8 cellular contexts compared by ENCODE assay signal in the genomic region with DNA sequence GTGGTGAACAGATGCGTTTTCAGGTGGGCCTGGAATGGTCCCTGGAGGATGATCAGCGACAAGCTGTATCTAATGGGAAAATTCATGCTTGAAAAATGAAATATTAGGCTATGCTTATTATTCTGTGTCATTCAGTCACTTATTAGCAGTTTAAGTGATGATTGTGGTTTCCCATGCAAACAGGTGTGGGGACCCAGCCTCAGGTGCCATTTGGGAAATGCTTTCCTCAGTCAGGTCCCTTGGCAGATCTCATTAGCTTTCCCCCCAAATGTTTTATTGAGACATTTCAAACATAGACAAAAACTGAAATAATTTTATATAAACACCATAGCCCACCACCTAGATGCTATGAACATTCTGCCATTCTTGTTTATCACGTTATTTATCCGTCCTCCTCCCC. TPM values are rescaled to one million over a fixed set of nuclear protein-coding genes. Genes with fewer than 3 reads are reported as not detected.
DNase-seq lines count a peak whose midpoint lies in the region; ATAC-seq and TF ChIP-seq lines count a peak whose summit lies in the region.

No MANE protein-coding gene starts in this region.

- 47% methylated on average over 4 of the region's 4 CpGs for WGBS in SK-N-SH (ENCODE audit: low lambda C conversion rate)

- H3K4me3 ChIP-seq in SK-N-SH (ENCODE audit: low read depth in 2 of 2, low read length in 1 of 2) (peak overlapping the region; percentile 50 to 59), iPS-20b (ENCODE audit: low read length) (peak overlapping the region; percentile 69)

- H3K4me1 ChIP-seq in SK-N-SH (ENCODE audit: control insufficient read depth in 1 of 2, insufficient read depth in 2 of 2, low read depth in 1 of 2, low read length in 1 of 2) (peaks cover 0 to 9% of the 10 kb centered on the region in 2 experiments; a peak in 1 of 4 replicates), iPS-20b (ENCODE audit: insufficient read depth, low read length) (no peaks in the 10 kb centered on the region)

- CTCF ChIA-PET in SK-N-SH (lab: Yijun Ruan, JAX): interaction anchor here (0.7 to 1.9 kb wide), 5 partner anchors 36 to 471 kb away, joined by 3 to 4 read pairs (median 3); no protein-coding TSS in a partner anchor

- H3K27me3 Mint-ChIP-seq in activated T-helper 1 cell treated with anti-CD3 and anti-CD28 coated beads, Interleukin-12 subunit alpha, Interleukin-12 subunit beta, Interleukin-2, Interleukin-4 antibody, amounts not matched to agents 30 ng/mL and 10 ng/mL and 1 ng/mL, durations not matched to agents 14 hours and 24 hours and 36 hours (ENCODE audit: insufficient read depth): no peaks in the 10 kb centered on the region
- H3K27me3 Mint-ChIP-seq in stimulated activated naive B cell treated with anti-CD40 and anti-IgM and Interleukin-4, amounts not matched to agents 10 μg/mL and 1 μg/mL and 100 μg/mL, for 72 hours: no peaks in the 10 kb centered on the region

- POLR2A ChIA-PET in SK-N-SH (lab: Yijun Ruan, JAX): no interaction called here

- H3K9ac ChIP-seq in SK-N-SH (no peak overlapping the region), iPS-20b (ENCODE audit: low read depth, low read length) (peak overlapping the region; percentile 34; the same call in 1 of the 2 replicates)

- no peaks in the 10 kb centered on the region for H3F3A ChIP-seq in SK-N-SH (replicated peaks; ENCODE audit: insufficient read depth)

- H3K9me3 ChIP-seq in SK-N-SH (no peaks in the 10 kb centered on the region), iPS-20b (ENCODE audit: insufficient read depth, low read depth, low read length) (no peaks in the 10 kb centered on the region)

- peak overlapping the region; percentile 66; the same call in 1 of the 2 replicates for H3K4me2 ChIP-seq in SK-N-SH

- DNase-seq in SK-N-SH (no peak), mucosa of gallbladder (ENCODE audit: low spot score) (no peak), NCI-H510A treated with DMSO at 0.1 percent for 48 hours (lab: John Stamatoyannopoulos, UW) (no peak)
- DNase-seq in activated T-helper 1 cell treated with anti-CD3 and anti-CD28 coated beads, Interleukin-12 subunit alpha, Interleukin-12 subunit beta, Interleukin-2, Interleukin-4 antibody, amounts not matched to agents 30 ng/mL and 10 ng/mL and 1 ng/mL, durations not matched to agents 14 hours and 24 hours and 36 hours (ENCODE audit: low spot score): no peak
- no peak for DNase-seq in stimulated activated naive B cell treated with anti-CD40 and anti-IgM and Interleukin-4, amounts not matched to agents 10 μg/mL and 1 μg/mL and 100 μg/mL, for 72 hours

- H3K79me2 ChIP-seq in SK-N-SH (ENCODE audit: insufficient read depth): no peaks in the 10 kb centered on the region

- no peak overlapping the region for H3K27ac ChIP-seq in SK-N-SH (ENCODE audit: low read depth in 2 of 2, low read length in 1 of 2)
- no peak overlapping the region for H3K27ac ChIP-seq in iPS-20b (ENCODE audit: low read length)

- TF ChIP-seq RAD21 in SK-N-SH (IDR thresholded peaks at IDR 0.05; ENCODE audit: low read length): no peak

- no peak for TF ChIP-seq CTCF in SK-N-SH (IDR thresholded peaks at IDR 0.05)

- H3K27ac Mint-ChIP-seq in activated T-helper 1 cell treated with anti-CD3 and anti-CD28 coated beads, Interleukin-12 subunit alpha, Interleukin-12 subunit beta, Interleukin-2, Interleukin-4 antibody, amounts not matched to agents 30 ng/mL and 10 ng/mL and 1 ng/mL, durations not matched to agents 14 hours and 24 hours and 36 hours: peak overlapping the region; percentile 85
- H3K27ac Mint-ChIP-seq in stimulated activated naive B cell treated with anti-CD40 and anti-IgM and Interleukin-4, amounts not matched to agents 10 μg/mL and 1 μg/mL and 100 μg/mL, for 72 hours: peak overlapping the region; percentile 94

- H4K20me1 ChIP-seq in SK-N-SH (ENCODE audit: insufficient read depth): no peaks in the 10 kb centered on the region

- H2AFZ ChIP-seq in SK-N-SH (ENCODE audit: low read depth): no peak overlapping the region

- intact Hi-C loops in activated T-helper 1 cell treated with anti-CD3 and anti-CD28 coated beads, Interleukin-12 subunit alpha, Interleukin-12 subunit beta, Interleukin-2, Interleukin-4 antibody, amounts not matched to agents 30 ng/mL and 10 ng/mL and 1 ng/mL, durations not matched to agents 14 hours and 24 hours and 36 hours (cut with micrococcal nuclease): loop anchor here (5.0 kb wide), 1 partner anchor 1369 kb away; no protein-coding TSS in a partner anchor

- no peak; the same call in 2 of the 3 replicates for ATAC-seq in SK-N-SH treated with all-trans-retinoic acid at 6 μM for 48 hours
- no peak for ATAC-seq in stimulated activated naive B cell treated with anti-CD40 and anti-IgM and Interleukin-4, amounts not matched to agents 10 μg/mL and 1 μg/mL and 100 μg/mL, for 72 hours (replicated peaks)
- ATAC-seq in HG02610 (IDR thresholded peaks at IDR 0.05; ENCODE audit: unreplicated experiment): no peak

- no peak for TF ChIP-seq EP300 in SK-N-SH (IDR thresholded peaks at IDR 0.05; ENCODE audit: borderline replicate concordance in 1 of 2, low read depth in 1 of 2, low read length in 1 of 2)

- H3K36me3 ChIP-seq in SK-N-SH (replicated peaks in 1 of 2; ENCODE audit: control insufficient read depth in 1 of 2, insufficient read depth in 2 of 2, low read length in 1 of 2) (no peaks in the 10 kb centered on the region), iPS-20b (ENCODE audit: insufficient read depth, low read depth, low read length) (no peaks in the 10 kb centered on the region)

- H3K27me3 ChIP-seq in SK-N-SH (ENCODE audit: insufficient read depth) (no peaks in the 10 kb centered on the region), iPS-20b (ENCODE audit: insufficient read depth, low read length) (no peaks in the 10 kb centered on the region)

- no peaks in the 10 kb centered on the region for H3K9me3 Mint-ChIP-seq in activated T-helper 1 cell treated with anti-CD3 and anti-CD28 coated beads, Interleukin-12 subunit alpha, Interleukin-12 subunit beta, Interleukin-2, Interleukin-4 antibody, amounts not matched to agents 30 ng/mL and 10 ng/mL and 1 ng/mL, durations not matched to agents 14 hours and 24 hours and 36 hours
- H3K9me3 Mint-ChIP-seq in stimulated activated naive B cell treated with anti-CD40 and anti-IgM and Interleukin-4, amounts not matched to agents 10 μg/mL and 1 μg/mL and 100 μg/mL, for 72 hours: no peaks in the 10 kb centered on the region

- peak overlapping the region; percentile 85 for H3K4me3 Mint-ChIP-seq in activated T-helper 1 cell treated with anti-CD3 and anti-CD28 coated beads, Interleukin-12 subunit alpha, Interleukin-12 subunit beta, Interleukin-2, Interleukin-4 antibody, amounts not matched to agents 30 ng/mL and 10 ng/mL and 1 ng/mL, durations not matched to agents 14 hours and 24 hours and 36 hours
- peak overlapping the region; percentile 98 for H3K4me3 Mint-ChIP-seq in stimulated activated naive B cell treated with anti-CD40 and anti-IgM and Interleukin-4, amounts not matched to agents 10 μg/mL and 1 μg/mL and 100 μg/mL, for 72 hours

- no peaks in the 10 kb centered on the region for H3K9me2 ChIP-seq in SK-N-SH

- peaks cover 40% of the 10 kb centered on the region for H3K4me1 Mint-ChIP-seq in activated T-helper 1 cell treated with anti-CD3 and anti-CD28 coated beads, Interleukin-12 subunit alpha, Interleukin-12 subunit beta, Interleukin-2, Interleukin-4 antibody, amounts not matched to agents 30 ng/mL and 10 ng/mL and 1 ng/mL, durations not matched to agents 14 hours and 24 hours and 36 hours (ENCODE audit: low read depth)
- peaks cover 24 to 49% of the 10 kb centered on the region in 2 donors for H3K4me1 Mint-ChIP-seq in stimulated activated naive B cell treated with anti-CD40 and anti-IgM and Interleukin-4, amounts not matched to agents 10 μg/mL and 1 μg/mL and 100 μg/mL, for 72 hours

- peaks cover 16% of the 10 kb centered on the region for H3K36me3 Mint-ChIP-seq in activated T-helper 1 cell treated with anti-CD3 and anti-CD28 coated beads, Interleukin-12 subunit alpha, Interleukin-12 subunit beta, Interleukin-2, Interleukin-4 antibody, amounts not matched to agents 30 ng/mL and 10 ng/mL and 1 ng/mL, durations not matched to agents 14 hours and 24 hours and 36 hours (ENCODE audit: low read depth)
- H3K36me3 Mint-ChIP-seq in stimulated activated naive B cell treated with anti-CD40 and anti-IgM and Interleukin-4, amounts not matched to agents 10 μg/mL and 1 μg/mL and 100 μg/mL, for 72 hours: peaks cover 4 to 5% of the 10 kb centered on the region in 2 donors

TF ChIP-seq in SK-N-SH, 30 proteins besides CTCF, POLR2A, EP300 and RAD21 (continues in another document):
- TF ChIP-seq, protein P1, sequence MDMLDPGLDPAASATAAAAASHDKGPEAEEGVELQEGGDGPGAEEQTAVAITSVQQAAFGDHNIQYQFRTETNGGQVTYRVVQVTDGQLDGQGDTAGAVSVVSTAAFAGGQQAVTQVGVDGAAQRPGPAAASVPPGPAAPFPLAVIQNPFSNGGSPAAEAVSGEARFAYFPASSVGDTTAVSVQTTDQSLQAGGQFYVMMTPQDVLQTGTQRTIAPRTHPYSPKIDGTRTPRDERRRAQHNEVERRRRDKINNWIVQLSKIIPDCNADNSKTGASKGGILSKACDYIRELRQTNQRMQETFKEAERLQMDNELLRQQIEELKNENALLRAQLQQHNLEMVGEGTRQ (IDR thresholded peaks at IDR 0.05; ENCODE audit: borderline replicate concordance, low read depth, low read length): no peak
- TF ChIP-seq FOSL2 (IDR thresholded peaks at IDR 0.05; ENCODE audit: borderline replicate concordance, low read depth): no peak

TF ChIP-seq in SK-N-SH treated with all-trans-retinoic acid at 6 μM for 48 hours, 23 proteins besides CTCF, POLR2A, EP300 and RAD21:
- TF ChIP-seq ISL1 (CRISPR knock-in tag; IDR thresholded peaks at IDR 0.05): no peak
- no peak for TF ChIP-seq SNAI2 (CRISPR knock-in tag; IDR thresholded peaks at IDR 0.05)

RNA-seq across cellular contexts. Expression of a gene that starts 0.4 kb away (rescaled TPM):
- polyA plus RNA-seq in SK-N-SH (2012; rRNA removed): 0.02 and 0.13 TPM in 2 replicates
- polyA plus RNA-seq in SK-N-SH (2012; cell fraction: cytosol; rRNA removed): 0.09 and 0.21 TPM in 2 replicates
- 0.07 and 0.12 TPM in 2 replicates for polyA plus RNA-seq in SK-N-SH (2012; cell fraction: nucleus; rRNA removed)
- 41.9 and 48.3 TPM in 2 replicates for total RNA-seq in activated T-helper 1 cell treated with anti-CD3 and anti-CD28 coated beads, Interleukin-12 subunit alpha, Interleukin-12 subunit beta, Interleukin-2, Interleukin-4 antibody, amounts not matched to agents 30 ng/mL and 10 ng/mL and 1 ng/mL, durations not matched to agents 14 hours and 24 hours and 36 hours
- 5.4 TPM for total RNA-seq in mucosa of gallbladder
